ENCODE assay signal across 14 cellular contexts in genomic region chr18:24006731-24007308, GRCh38. TPM values are rescaled to one million over a fixed set of nuclear protein-coding genes. Genes with fewer than 3 reads are reported as not detected.
DNase-seq lines count a peak whose midpoint lies in the region; ATAC-seq and TF ChIP-seq lines count a peak whose summit lies in the region.
"Had no signal": no experiment of that assay in that cellular context is flagged by ENCODE, and none has a peak within 500 bp of the region (broad histone marks: within the 10 kb centered on the region; RNA-seq: fewer than 3 reads in every experiment).

No MANE protein-coding gene starts in this region.

- CTCF ChIA-PET in GM10248 (lab: Yijun Ruan, JAX) = interaction anchor here (1.3 kb wide), 1 partner anchor 88 kb away, joined by 3 read pairs; no protein-coding TSS in a partner anchor

- TF ChIP-seq CTCF in GM10248 (IDR thresholded peaks at IDR 0.05; ENCODE audit: control extremely low read depth, extremely low read depth, low read depth, missing control alignments) = no peak

- peaks cover 54% of the 10 kb centered on the region for H3K4me1 Mint-ChIP-seq in activated T-cell treated with anti-CD3 and anti-CD28 coated beads, Interleukin-2, amount 50 U/mL, for 72 hours (ENCODE audit: low read depth)
- peaks cover 77% of the 10 kb centered on the region for H3K4me1 Mint-ChIP-seq in activated T-cell treated with anti-CD3 and anti-CD28 coated beads, Interleukin-2, amount 50 U/mL, for 24 hours (ENCODE audit: low read depth)

- POLR2A ChIA-PET in GM10248 (lab: Yijun Ruan, JAX) = no interaction called here

- ATAC-seq in activated T-cell treated with anti-CD3 and anti-CD28 coated beads, Interleukin-2, amount 50 U/mL, for 72 hours (replicated peaks in 1 of 2) = peak; percentile 20 to 48
- ATAC-seq in esophagus mucosa = peak; percentile 22
- ATAC-seq in GM21717 (IDR thresholded peaks at IDR 0.05; ENCODE audit: unreplicated experiment) = no peak

- DNase-seq in activated T-cell treated with anti-CD3 and anti-CD28 coated beads, Interleukin-2, amount 50 U/mL, for 72 hours = no peak
- DNase-seq in activated T-cell treated with anti-CD3 and anti-CD28 coated beads, Interleukin-2, amount 50 U/mL, for 24 hours = no peak
- DNase-seq in NCI-H226 (peak; percentile 31), GM10248 (ENCODE audit: extremely low spot score) (no peak), anterior cingulate cortex (lab: John Stamatoyannopoulos, UW) (no peak), NCI-H2196 treated with DMSO at 0.1 percent for 48 hours (lab: John Stamatoyannopoulos, UW; ENCODE audit: unreplicated experiment) (no peak)
- DNase-seq: Calu3, KG1, NCI-H1092, NCI-H446 treated with DMSO at 0.1 percent for 48 hours, NCI-H774, Right ventricle myocardium superior had no signal

- no peaks in the 10 kb centered on the region for H3K36me3 Mint-ChIP-seq in activated T-cell treated with anti-CD3 and anti-CD28 coated beads, Interleukin-2, amount 50 U/mL, for 72 hours (ENCODE audit: insufficient read depth in 2 of 2)
- H3K36me3 Mint-ChIP-seq in activated T-cell treated with anti-CD3 and anti-CD28 coated beads, Interleukin-2, amount 50 U/mL, for 24 hours (ENCODE audit: low read depth) = no peaks in the 10 kb centered on the region

- H3K9me3 Mint-ChIP-seq in activated T-cell treated with anti-CD3 and anti-CD28 coated beads, Interleukin-2, amount 50 U/mL, for 72 hours = no peaks in the 10 kb centered on the region
- H3K9me3 Mint-ChIP-seq in activated T-cell treated with anti-CD3 and anti-CD28 coated beads, Interleukin-2, amount 50 U/mL, for 24 hours = no peaks in the 10 kb centered on the region

- H3K27ac Mint-ChIP-seq in activated T-cell treated with anti-CD3 and anti-CD28 coated beads, Interleukin-2, amount 50 U/mL, for 72 hours = no peak overlapping the region
- H3K27ac Mint-ChIP-seq in activated T-cell treated with anti-CD3 and anti-CD28 coated beads, Interleukin-2, amount 50 U/mL, for 24 hours = no peak overlapping the region

- peaks cover 17% of the 10 kb centered on the region for H3K27me3 Mint-ChIP-seq in activated T-cell treated with anti-CD3 and anti-CD28 coated beads, Interleukin-2, amount 50 U/mL, for 72 hours (ENCODE audit: low read depth)
- H3K27me3 Mint-ChIP-seq in activated T-cell treated with anti-CD3 and anti-CD28 coated beads, Interleukin-2, amount 50 U/mL, for 24 hours = no peaks in the 10 kb centered on the region

- no peak overlapping the region for H3K4me3 Mint-ChIP-seq in activated T-cell treated with anti-CD3 and anti-CD28 coated beads, Interleukin-2, amount 50 U/mL, for 72 hours
- no peak overlapping the region for H3K4me3 Mint-ChIP-seq in activated T-cell treated with anti-CD3 and anti-CD28 coated beads, Interleukin-2, amount 50 U/mL, for 24 hours

RNA-seq across cellular contexts. Expression of gene TTC39C, which starts 7.7 kb away (rescaled TPM):
- total RNA-seq in activated T-cell treated with anti-CD3 and anti-CD28 coated beads, Interleukin-2, amount 50 U/mL, for 72 hours = 10 to 100 TPM; 38.8 to 41.3 TPM
- total RNA-seq in esophagus mucosa = 24.6 TPM
